In genomic region chr6:70413114-70413828, GRCh38 we compare ENCODE assay signal across 1 cellular context.
A peak's percentile ranks its signal among the peaks of the same experiment; 100 is the strongest.
TF ChIP-seq lines count a peak whose summit lies in the region.

Gene FAM135A, plus strand, starts transcription at chr6:70413508. Its CDS starts 14,835 bp downstream, at chr6:70428343.

TF ChIP-seq in Ishikawa, 13 proteins besides CTCF, POLR2A, EP300 and RAD21 (continued from another document):
- no peak for TF ChIP-seq FOXM1 (IDR thresholded peaks at IDR 0.05; ENCODE audit: borderline replicate concordance, low read depth)
- TF ChIP-seq TCF12 (IDR thresholded peaks at IDR 0.05; ENCODE audit: low read depth), result peak; percentile 26; the same call in 1 of the 2 replicates
- no peak for TF ChIP-seq TEAD4 (IDR thresholded peaks at IDR 0.05)
- TF ChIP-seq CREB1 (IDR thresholded peaks at IDR 0.05; ENCODE audit: low read depth), result peak; percentile 77
- no peak for TF ChIP-seq EGR1 (IDR thresholded peaks at IDR 0.05)
